ENCODE assay signal across 8 cellular contexts in genomic region chr1:175208773-175209492, GRCh38. TPM values are rescaled to one million over a fixed set of nuclear protein-coding genes. Genes with fewer than 3 reads are reported as not detected.
DNase-seq lines count a peak whose midpoint lies in the region; ATAC-seq lines count a peak whose summit lies in the region.

No MANE protein-coding gene starts in this region.

- no peaks in the 10 kb centered on the region for H3K36me3 ChIP-seq in SJCRH30
- H3K36me3 ChIP-seq in effector memory CD4-positive, alpha-beta T cell (ENCODE audit: control insufficient read depth, insufficient read depth, low read length), result no peaks in the 10 kb centered on the region

- peak; percentile 35 for DNase-seq in stimulated activated CD4-positive, alpha-beta T cell treated with anti-CD3 and anti-CD28 coated beads, Interleukin-4, amount 100 ng/mL, for 24 hours
- no peak for DNase-seq in stimulated activated CD4-positive, alpha-beta T cell treated with anti-CD3 and anti-CD28 coated beads, Interleukin-4, amount 100 ng/mL, for 1 hour
- peak; percentile 76 to 83 for DNase-seq in SJCRH30
- peak; percentile 28 to 48 (median 47) for DNase-seq in effector memory CD4-positive, alpha-beta T cell
- no peak for DNase-seq in left ventricle myocardium superior
- DNase-seq in DMS79 treated with DMSO at 0.1 percent for 48 hours (lab: John Stamatoyannopoulos, UW), result no peak
- DNase-seq in D341Med (ENCODE audit: low spot score), result no peak

- ATAC-seq in HG03103 (IDR thresholded peaks at IDR 0.05; ENCODE audit: low read depth, unreplicated experiment), result peak; percentile 64
- ATAC-seq in left ventricle myocardium superior, result no peak

- H3K4me1 ChIP-seq in SJCRH30, result peaks cover 29% of the 10 kb centered on the region
- H3K4me1 ChIP-seq in effector memory CD4-positive, alpha-beta T cell (ENCODE audit: control insufficient read depth, insufficient read depth, low read length, poor library complexity, severe bottlenecking), result peaks cover 46% of the 10 kb centered on the region

- no peaks in the 10 kb centered on the region for H3K27me3 ChIP-seq in SJCRH30
- no peaks in the 10 kb centered on the region for H3K27me3 ChIP-seq in effector memory CD4-positive, alpha-beta T cell (replicated peaks; ENCODE audit: control insufficient read depth, insufficient read depth, low read length, poor library complexity, severe bottlenecking)

- H3K27ac ChIP-seq in SJCRH30, result peak overlapping the region; percentile 53
- H3K27ac ChIP-seq in effector memory CD4-positive, alpha-beta T cell (ENCODE audit: insufficient read depth, low read length, poor library complexity, severe bottlenecking), result peak overlapping the region; percentile 56

- intact Hi-C loops in left ventricle myocardium superior (cut with micrococcal nuclease), result no loop called here

- no peak overlapping the region for H3K4me3 ChIP-seq in SJCRH30
- H3K4me3 ChIP-seq in effector memory CD4-positive, alpha-beta T cell (ENCODE audit: insufficient read depth, low read depth, low read length, poor library complexity, severe bottlenecking), result peak overlapping the region; percentile 38

- H3K9me3 ChIP-seq in SJCRH30 (replicated peaks), result no peaks in the 10 kb centered on the region
- no peaks in the 10 kb centered on the region for H3K9me3 ChIP-seq in effector memory CD4-positive, alpha-beta T cell (ENCODE audit: control insufficient read depth, low read length)

RNA-seq across cellular contexts. Expression of gene KIAA0040, which starts 16.4 kb away (rescaled TPM):
- total RNA-seq in SJCRH30 (2014; rRNA removed; shearing (Covaris generic)), result 1.7 and 2.1 TPM in 2 replicates
- 16.9 TPM for total RNA-seq in left ventricle myocardium superior

Comparison
In these comparisons a context has a peak if more than half of its experiments do, and no peak if none do; other contexts are left out.
1. DNase-seq: peak in stimulated activated CD4-positive, alpha-beta T cell treated with anti-CD3 and anti-CD28 coated beads, Interleukin-4, amount 100 ng/mL, for 24 hours (single experiment), SJCRH30 (2 of 2) and effector memory CD4-positive, alpha-beta T cell (3 of 3); none in stimulated activated CD4-positive, alpha-beta T cell treated with anti-CD3 and anti-CD28 coated beads, Interleukin-4, amount 100 ng/mL, for 1 hour (single experiment), left ventricle myocardium superior (single experiment), DMS79 treated with DMSO at 0.1 percent for 48 hours (single experiment) and D341Med (single experiment).